13 cellular contexts compared by ENCODE assay signal in the genomic region with DNA sequence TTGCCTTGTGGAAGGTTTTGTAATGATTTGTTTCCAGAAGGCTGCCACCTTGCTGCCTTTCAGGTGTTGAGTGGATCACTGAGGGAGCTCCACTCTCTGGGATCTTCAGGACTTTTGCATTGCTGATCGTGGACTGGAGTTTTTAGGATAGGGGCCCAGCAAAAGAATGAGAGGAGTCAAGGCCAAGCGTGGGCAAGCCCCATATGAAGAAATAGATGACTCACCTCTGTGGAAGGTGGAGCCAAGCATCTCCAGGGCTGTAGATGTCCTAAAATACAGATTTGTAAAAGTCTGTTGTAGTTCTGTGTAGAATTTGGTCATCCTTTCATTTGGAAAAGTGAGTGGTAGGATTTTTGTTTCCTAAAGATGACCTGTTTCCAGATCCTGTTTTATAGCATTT.
DNase-seq lines count a peak whose midpoint lies in the region; ATAC-seq, FAIRE-seq and TF ChIP-seq lines count a peak whose summit lies in the region.
"Had no signal": no experiment of that assay in that cellular context is flagged by ENCODE, and none has a peak within 500 bp of the region (broad histone marks: within the 10 kb centered on the region; RNA-seq: fewer than 3 reads in every experiment).

No MANE protein-coding gene starts in this region.

- no peak for TF ChIP-seq CTCF in bronchial epithelial cell (IDR thresholded peaks at IDR 0.05; ENCODE audit: insufficient read depth, low read length, severe bottlenecking)
- no peak for TF ChIP-seq CTCF in omental fat pad (IDR thresholded peaks at IDR 0.05)
- no peak for TF ChIP-seq CTCF in D721Med (IDR thresholded peaks at IDR 0.05; ENCODE audit: insufficient read depth, missing control alignments)

- H3K36me3 ChIP-seq in bronchial epithelial cell (ENCODE audit: control insufficient read depth, insufficient read depth, low read length) = no peaks in the 10 kb centered on the region

- no peak for FAIRE-seq in bronchial epithelial cell (lab: Jason Lieb, UNC)
- no peak for FAIRE-seq in D721Med (lab: Jason Lieb, UNC)

- H3K4me3 ChIP-seq in bronchial epithelial cell (ENCODE audit: low read depth, low read length) = no peak overlapping the region
- H3K4me3 ChIP-seq: dorsolateral prefrontal cortex had no signal

- peak; percentile 73 for DNase-seq in EH (ENCODE audit: low read depth)
- DNase-seq in MV-4-11 (lab: John Stamatoyannopoulos, UW) = peak; percentile 33
- peak; percentile 82 for DNase-seq in bronchial epithelial cell (ENCODE audit: low read depth)
- DNase-seq in omental fat pad (ENCODE audit: low spot score) = no peak
- DNase-seq in HT-29 (ENCODE audit: low spot score) = no peak
- no peak for DNase-seq in T-helper 1 cell
- no peak for DNase-seq in D721Med (ENCODE audit: insufficient read length, low spot score)
- DNase-seq: activated naive CD8-positive, alpha-beta T cell treated with anti-CD3 and anti-CD28 coated beads, Interleukin-2, amount 10 ng/mL, durations not matched to agents 7 days and 5 days; dorsolateral prefrontal cortex; NCI-H2081 treated with DMSO at 0.1 percent for 48 hours; stimulated activated CD4-positive, alpha-beta T cell treated with anti-CD3 and anti-CD28 coated beads, Interleukin-4, amount 100 ng/mL, for 24 hours; T-cell had no signal

- ATAC-seq in omental fat pad (ENCODE audit: low FRiP score) (peak; percentile 97), GM18873 (IDR thresholded peaks at IDR 0.05; ENCODE audit: low FRiP score, unreplicated experiment) (no peak)
- ATAC-seq: T-cell had no signal

- no peaks in the 10 kb centered on the region for H3K27me3 ChIP-seq in bronchial epithelial cell (ENCODE audit: control insufficient read depth, insufficient read depth, low read length)
- H3K27me3 ChIP-seq: dorsolateral prefrontal cortex had no signal

Comparison
In these comparisons a context has a peak if more than half of its experiments do, and no peak if none do; other contexts are left out.
1. DNase-seq: peak in EH (single experiment), MV-4-11 (single experiment) and bronchial epithelial cell (single experiment); none in omental fat pad (single experiment), HT-29 (single experiment), T-helper 1 cell (0 of 5) and D721Med (single experiment).